14 cellular contexts compared by ENCODE assay signal in the genomic region with DNA sequence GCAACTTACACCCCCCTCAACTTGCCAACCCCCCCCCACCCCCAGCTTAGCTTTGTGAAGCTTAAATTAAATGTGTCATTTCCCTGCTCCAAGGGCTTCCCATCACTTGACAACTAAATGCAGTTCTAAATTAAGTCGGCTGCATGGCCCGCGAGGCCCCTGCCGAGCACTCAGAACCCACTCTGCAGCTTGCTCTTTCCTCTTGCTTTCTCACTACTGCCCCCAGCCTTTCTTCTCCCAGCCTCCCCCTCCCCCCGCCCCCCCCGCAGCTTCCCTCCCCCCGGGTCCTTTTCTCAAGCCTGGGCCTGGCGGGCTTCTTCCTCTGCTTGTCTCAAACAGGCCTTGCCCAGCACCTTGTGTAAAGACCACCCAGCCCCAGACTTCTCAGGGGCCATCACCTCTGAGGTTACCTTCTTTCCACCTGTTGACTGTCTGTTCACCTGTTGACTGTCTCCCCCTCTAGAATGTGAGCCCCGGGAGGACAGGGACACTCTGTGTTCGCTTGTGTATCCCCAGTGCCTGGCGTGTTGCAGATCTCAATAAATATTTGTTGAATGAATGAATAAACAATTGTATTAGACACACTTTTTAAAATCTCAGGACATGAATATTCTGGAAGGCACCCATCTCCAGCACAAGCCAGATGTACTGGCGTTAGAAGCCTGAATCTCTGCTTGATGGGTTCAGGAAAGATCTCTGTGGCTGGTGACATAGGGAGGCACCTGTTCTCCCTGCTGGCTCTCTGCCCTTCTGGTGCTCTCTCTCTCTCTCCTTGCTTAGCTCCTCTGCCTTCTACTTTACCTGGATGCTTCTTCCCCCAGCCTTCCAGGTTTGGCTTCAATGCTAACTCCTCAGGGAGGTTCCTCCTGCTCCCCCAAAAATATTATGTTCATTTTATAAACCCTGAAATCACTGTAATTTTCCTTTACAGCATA. TPM values are rescaled to one million over a fixed set of nuclear protein-coding genes. Genes with fewer than 3 reads are reported as not detected.
DNase-seq lines count a peak whose midpoint lies in the region; ATAC-seq and TF ChIP-seq lines count a peak whose summit lies in the region.
"Had no signal": no experiment of that assay in that cellular context is flagged by ENCODE, and none has a peak within 500 bp of the region (broad histone marks: within the 10 kb centered on the region; RNA-seq: fewer than 3 reads in every experiment).

No MANE protein-coding gene starts in this region.

- H3K27ac ChIP-seq in GM23338 (ENCODE audit: low read depth), result no peak overlapping the region

- no peaks in the 10 kb centered on the region for H3K27me3 ChIP-seq in GM23338 (ENCODE audit: insufficient read depth)
- H3K27me3 ChIP-seq: breast epithelium had no signal

- no peak overlapping the region for H2AFZ ChIP-seq in GM23338

- H3K4me2 ChIP-seq in GM23338, result no peak overlapping the region; the same call in 1 of the 2 replicates

- H3K4me3 Mint-ChIP-seq in GM23338 (peak overlapping the region; percentile 67), chondrocyte (ENCODE audit: unreplicated experiment) (peak overlapping the region; percentile 31), neural crest cell (peak overlapping the region; percentile 76)

- no peaks in the 10 kb centered on the region; the same call in 2 of the 3 replicates for H3K36me3 Mint-ChIP-seq in GM23338 (ENCODE audit: low read depth)
- H3K36me3 Mint-ChIP-seq in chondrocyte (ENCODE audit: low read depth), result no peaks in the 10 kb centered on the region
- no peaks in the 10 kb centered on the region for H3K36me3 Mint-ChIP-seq in neural crest cell (ENCODE audit: low read depth)

- peaks cover 34% of the 10 kb centered on the region for H3K4me1 Mint-ChIP-seq in GM23338
- H3K4me1 Mint-ChIP-seq in chondrocyte (ENCODE audit: low read depth), result peaks cover 5% of the 10 kb centered on the region
- H3K4me1 Mint-ChIP-seq in neural crest cell, result peaks cover 21% of the 10 kb centered on the region

- H3K27me3 Mint-ChIP-seq in GM23338 (ENCODE audit: insufficient read depth, low read depth, poor library complexity) (peaks cover 15% of the 10 kb centered on the region), chondrocyte (ENCODE audit: low read depth) (peaks cover 15% of the 10 kb centered on the region), neural crest cell (ENCODE audit: low read depth) (peaks cover 47% of the 10 kb centered on the region)

- H3K4me3 ChIP-seq in GM23338, result peak overlapping the region; percentile 75

- no peaks in the 10 kb centered on the region for H3K36me3 ChIP-seq in GM23338 (ENCODE audit: insufficient read depth)
- H3K36me3 ChIP-seq: breast epithelium, thoracic aorta had no signal

- DNase-seq in NCI-H2171 treated with DMSO at 0.1 percent for 48 hours (lab: John Stamatoyannopoulos, UW), result peak; percentile 5
- DNase-seq in NCI-H2171 (lab: John Stamatoyannopoulos, UW), result no peak
- no peak for DNase-seq in GM23338 (ENCODE audit: low spot score)
- DNase-seq in chondrocyte (ENCODE audit: low spot score), result no peak
- DNase-seq in neural crest cell (ENCODE audit: low read depth, low spot score), result no peak
- no peak for DNase-seq in GM10266 (ENCODE audit: extremely low spot score)
- no peak for DNase-seq in NCI-H748 treated with DMSO at 0.1 percent for 48 hours (lab: John Stamatoyannopoulos, UW)
- DNase-seq: DMS 273 treated with DMSO at 0.1 percent for 48 hours, right cardiac atrium had no signal

- peaks cover 11% of the 10 kb centered on the region for H3K4me1 ChIP-seq in GM23338 (ENCODE audit: insufficient read depth)

- H3F3A ChIP-seq in GM23338 (replicated peaks; ENCODE audit: low read depth), result no peaks in the 10 kb centered on the region

- no peaks in the 10 kb centered on the region for H3K9me2 ChIP-seq in GM23338 (ENCODE audit: insufficient read depth)

- no peaks in the 10 kb centered on the region for H3K79me2 ChIP-seq in GM23338 (replicated peaks; ENCODE audit: insufficient read depth)

- ATAC-seq in GM23338 (no peak), GM18858 (IDR thresholded peaks at IDR 0.05; ENCODE audit: unreplicated experiment) (no peak)

- no peaks in the 10 kb centered on the region for H4K20me1 ChIP-seq in GM23338 (replicated peaks; ENCODE audit: insufficient read depth)

- no peak overlapping the region for H3K27ac Mint-ChIP-seq in GM23338
- no peak overlapping the region for H3K27ac Mint-ChIP-seq in chondrocyte (ENCODE audit: unreplicated experiment)
- no peak overlapping the region for H3K27ac Mint-ChIP-seq in neural crest cell (ENCODE audit: unreplicated experiment)

- TF ChIP-seq CTCF in GM23338 (conservative IDR thresholded peaks at IDR 0.05; ENCODE audit: low read depth in 2 of 2) (no peak), chondrocyte (IDR thresholded peaks at IDR 0.05) (no peak), neural crest cell (conservative IDR thresholded peaks at IDR 0.05) (no peak), GM10266 (IDR thresholded peaks at IDR 0.05; ENCODE audit: control insufficient read depth, insufficient read depth, low read depth, missing control alignments) (no peak)

- H3K9me3 Mint-ChIP-seq in GM23338 (no peaks in the 10 kb centered on the region), chondrocyte (ENCODE audit: low read depth) (no peaks in the 10 kb centered on the region), neural crest cell (no peaks in the 10 kb centered on the region)

TF ChIP-seq in GM23338, 12 proteins besides CTCF, POLR2A, EP300 and RAD21 (continues in another document):
- TF ChIP-seq POLR2AphosphoS5 (IDR thresholded peaks at IDR 0.05; ENCODE audit: low read depth) (no peak), JUNB (IDR thresholded peaks at IDR 0.05; ENCODE audit: unreplicated experiment) (no peak), STAT1 (IDR thresholded peaks at IDR 0.05; ENCODE audit: unreplicated experiment) (no peak), NANOG (IDR thresholded peaks at IDR 0.05; ENCODE audit: borderline replicate concordance) (no peak), ZNF114 (CRISPR knock-in tag; IDR thresholded peaks at IDR 0.05) (no peak), EZH2 (IDR thresholded peaks at IDR 0.05; ENCODE audit: low read depth, unreplicated experiment) (no peak), ZNF331 (CRISPR knock-in tag; IDR thresholded peaks at IDR 0.05; ENCODE audit: low read depth) (no peak), EZH2phosphoT487 (IDR thresholded peaks at IDR 0.05; ENCODE audit: unreplicated experiment) (no peak)
- TF ChIP-seq, protein P1, sequence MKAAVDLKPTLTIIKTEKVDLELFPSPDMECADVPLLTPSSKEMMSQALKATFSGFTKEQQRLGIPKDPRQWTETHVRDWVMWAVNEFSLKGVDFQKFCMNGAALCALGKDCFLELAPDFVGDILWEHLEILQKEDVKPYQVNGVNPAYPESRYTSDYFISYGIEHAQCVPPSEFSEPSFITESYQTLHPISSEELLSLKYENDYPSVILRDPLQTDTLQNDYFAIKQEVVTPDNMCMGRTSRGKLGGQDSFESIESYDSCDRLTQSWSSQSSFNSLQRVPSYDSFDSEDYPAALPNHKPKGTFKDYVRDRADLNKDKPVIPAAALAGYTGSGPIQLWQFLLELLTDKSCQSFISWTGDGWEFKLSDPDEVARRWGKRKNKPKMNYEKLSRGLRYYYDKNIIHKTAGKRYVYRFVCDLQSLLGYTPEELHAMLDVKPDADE (IDR thresholded peaks at IDR 0.05), result no peak
- TF ChIP-seq, protein P2, sequence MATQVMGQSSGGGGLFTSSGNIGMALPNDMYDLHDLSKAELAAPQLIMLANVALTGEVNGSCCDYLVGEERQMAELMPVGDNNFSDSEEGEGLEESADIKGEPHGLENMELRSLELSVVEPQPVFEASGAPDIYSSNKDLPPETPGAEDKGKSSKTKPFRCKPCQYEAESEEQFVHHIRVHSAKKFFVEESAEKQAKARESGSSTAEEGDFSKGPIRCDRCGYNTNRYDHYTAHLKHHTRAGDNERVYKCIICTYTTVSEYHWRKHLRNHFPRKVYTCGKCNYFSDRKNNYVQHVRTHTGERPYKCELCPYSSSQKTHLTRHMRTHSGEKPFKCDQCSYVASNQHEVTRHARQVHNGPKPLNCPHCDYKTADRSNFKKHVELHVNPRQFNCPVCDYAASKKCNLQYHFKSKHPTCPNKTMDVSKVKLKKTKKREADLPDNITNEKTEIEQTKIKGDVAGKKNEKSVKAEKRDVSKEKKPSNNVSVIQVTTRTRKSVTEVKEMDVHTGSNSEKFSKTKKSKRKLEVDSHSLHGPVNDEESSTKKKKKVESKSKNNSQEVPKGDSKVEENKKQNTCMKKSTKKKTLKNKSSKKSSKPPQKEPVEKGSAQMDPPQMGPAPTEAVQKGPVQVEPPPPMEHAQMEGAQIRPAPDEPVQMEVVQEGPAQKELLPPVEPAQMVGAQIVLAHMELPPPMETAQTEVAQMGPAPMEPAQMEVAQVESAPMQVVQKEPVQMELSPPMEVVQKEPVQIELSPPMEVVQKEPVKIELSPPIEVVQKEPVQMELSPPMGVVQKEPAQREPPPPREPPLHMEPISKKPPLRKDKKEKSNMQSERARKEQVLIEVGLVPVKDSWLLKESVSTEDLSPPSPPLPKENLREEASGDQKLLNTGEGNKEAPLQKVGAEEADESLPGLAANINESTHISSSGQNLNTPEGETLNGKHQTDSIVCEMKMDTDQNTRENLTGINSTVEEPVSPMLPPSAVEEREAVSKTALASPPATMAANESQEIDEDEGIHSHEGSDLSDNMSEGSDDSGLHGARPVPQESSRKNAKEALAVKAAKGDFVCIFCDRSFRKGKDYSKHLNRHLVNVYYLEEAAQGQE (IDR thresholded peaks at IDR 0.05; ENCODE audit: unreplicated experiment), result no peak

RNA-seq across cellular contexts. Expression of a gene that starts 1.2 kb away (rescaled TPM):
- 0.47 and 0.59 TPM in 2 replicates for total RNA-seq in GM23338 (2014; rRNA removed; shearing (Covaris generic))
- polyA plus RNA-seq in GM23338 (2016; fragmentation: Nextera tagmentation; extraction: Ambion mirVana), result 0.47 and 0.66 TPM in 2 replicates
- total RNA-seq in chondrocyte (0.72 to 2.8 TPM (median 1.2 TPM) in 3 replicates), neural crest cell (3.0 and 3.6 TPM in 2 replicates)
- total RNA-seq: K562 had no signal
- polyA plus RNA-seq: K562 had no signal

RNA-seq across cellular contexts. Expression of a gene that starts 40.4 kb away (rescaled TPM):
- 1.6 and 2.0 TPM in 2 replicates for total RNA-seq in GM23338 (2014; rRNA removed; shearing (Covaris generic))
- polyA plus RNA-seq in GM23338 (2016; fragmentation: Nextera tagmentation; extraction: Ambion mirVana), result 1.9 TPM in 2 replicates
- total RNA-seq in chondrocyte, result 1.6 to 5.9 TPM (median 5.6 TPM) in 3 replicates
- total RNA-seq in neural crest cell, result 2.3 and 2.5 TPM in 2 replicates
- total RNA-seq: A172, K562 had no signal
- polyA plus RNA-seq: K562 had no signal
